In genomic region chr7:100434297-100435144, GRCh38 we compare ENCODE assay signal across 8 cellular contexts. TPM values are rescaled to one million over a fixed set of nuclear protein-coding genes. Genes with fewer than 3 reads are reported as not detected.
DNase-seq lines count a peak whose midpoint lies in the region; ATAC-seq and TF ChIP-seq lines count a peak whose summit lies in the region.

No MANE protein-coding gene starts in this region.

- peak overlapping the region in 7 of 10 donors; percentile 73 to 98 (median 91) for H3K4me3 ChIP-seq in heart right ventricle
- H3K4me3 ChIP-seq in adipocyte (ENCODE audit: low read length) = peak overlapping the region; percentile 92
- peak overlapping the region; percentile 80 to 92 (median 84) for H3K4me3 ChIP-seq in right lobe of liver
- peak overlapping the region in 3 of 4 donors; percentile 75 to 97 (median 89) for H3K4me3 ChIP-seq in upper lobe of left lung

- TF ChIP-seq POLR2A in right lobe of liver (IDR thresholded peaks at IDR 0.05) = no peak
- no peak for TF ChIP-seq POLR2A in upper lobe of left lung (IDR thresholded peaks at IDR 0.05)

- DNase-seq in heart right ventricle = no peak
- DNase-seq in left ventricle myocardium superior = no peak
- DNase-seq in adipocyte (ENCODE audit: low read depth) = no peak
- no peak for DNase-seq in right lobe of liver
- DNase-seq in upper lobe of left lung = no peak

- 87% methylated on average over 22 of the region's 22 CpGs for WGBS in heart right ventricle, 2 donors
- WGBS in right lobe of liver (ENCODE audit: insufficient coverage, low coverage, low lambda C conversion rate, missing lambda C conversion rate) = 72% methylated on average over 20 of the region's 22 CpGs
- 82 to 83% methylated on average over 22 of the region's 22 CpGs for WGBS in upper lobe of left lung, 2 donors

- peak overlapping the region; percentile 95 for H3K9ac ChIP-seq in adipocyte (ENCODE audit: low read length)

- no peak for TF ChIP-seq EP300 in upper lobe of left lung (IDR thresholded peaks at IDR 0.05)

- intact Hi-C loops in heart right ventricle (cut with DNase I) (loop anchor here in 1 of 10 donors (5.0 kb wide), 1 partner anchor 243 kb away; no protein-coding TSS in a partner anchor), left ventricle myocardium superior (cut with micrococcal nuclease) (no loop called here), right lobe of liver (cut with DNase I) (no loop called here)

- H3K27me3 ChIP-seq in heart right ventricle = no peaks in the 10 kb centered on the region
- H3K27me3 ChIP-seq in adipocyte (replicated peaks; ENCODE audit: control insufficient read depth, insufficient read depth, low read length) = no peaks in the 10 kb centered on the region
- H3K27me3 ChIP-seq in right lobe of liver = no peaks in the 10 kb centered on the region
- no peaks in the 10 kb centered on the region for H3K27me3 ChIP-seq in upper lobe of left lung

- no peak for ATAC-seq in heart right ventricle
- ATAC-seq in left ventricle myocardium superior = no peak
- no peak for ATAC-seq in right lobe of liver
- no peak for ATAC-seq in upper lobe of left lung (ENCODE audit: low FRiP score in 2 of 2)
- no peak for ATAC-seq in GM21381 (IDR thresholded peaks at IDR 0.05; ENCODE audit: unreplicated experiment)
- no peak for ATAC-seq in GM19395 (IDR thresholded peaks at IDR 0.05; ENCODE audit: unreplicated experiment)
- no peak for ATAC-seq in HG03342 (IDR thresholded peaks at IDR 0.05; ENCODE audit: unreplicated experiment)

- peaks cover 0 to 41% (median 16%) of the 10 kb centered on the region in 9 donors for H3K36me3 ChIP-seq in heart right ventricle
- H3K36me3 ChIP-seq in adipocyte (ENCODE audit: control insufficient read depth, insufficient read depth, low read length, severe bottlenecking) = peaks cover 30% of the 10 kb centered on the region
- H3K36me3 ChIP-seq in right lobe of liver = peaks cover 0 to 21% (median 4%) of the 10 kb centered on the region in 4 donors
- peaks cover 5 to 32% (median 26%) of the 10 kb centered on the region in 4 donors for H3K36me3 ChIP-seq in upper lobe of left lung

- peaks cover 12 to 58% (median 43%) of the 10 kb centered on the region in 9 donors for H3K4me1 ChIP-seq in heart right ventricle
- peaks cover 30% of the 10 kb centered on the region for H3K4me1 ChIP-seq in adipocyte (ENCODE audit: control insufficient read depth, insufficient read depth, low read length)
- peaks cover 0 to 34% (median 3%) of the 10 kb centered on the region in 4 donors for H3K4me1 ChIP-seq in right lobe of liver
- peaks cover 28 to 60% (median 39%) of the 10 kb centered on the region in 4 donors for H3K4me1 ChIP-seq in upper lobe of left lung

- no peaks in the 10 kb centered on the region for H3K9me3 ChIP-seq in heart right ventricle
- no peaks in the 10 kb centered on the region for H3K9me3 ChIP-seq in adipocyte (ENCODE audit: control insufficient read depth, low read length)
- no peaks in the 10 kb centered on the region for H3K9me3 ChIP-seq in right lobe of liver
- H3K9me3 ChIP-seq in upper lobe of left lung = no peaks in the 10 kb centered on the region

- H3K27ac ChIP-seq in heart right ventricle (peak overlapping the region in 5 of 10 donors; percentile 3 to 99 (median 97)), right lobe of liver (peak overlapping the region in 1 of 3 donors; percentile 99), upper lobe of left lung (peak overlapping the region in 3 of 4 donors; percentile 95 to 98 (median 98))

- TF ChIP-seq CTCF in heart right ventricle (IDR thresholded peaks at IDR 0.05) = no peak
- TF ChIP-seq CTCF in right lobe of liver (IDR thresholded peaks at IDR 0.05) = no peak
- no peak for TF ChIP-seq CTCF in upper lobe of left lung (IDR thresholded peaks at IDR 0.05)

RNA-seq across cellular contexts. Expression of gene PPP1R35, which starts 1.8 kb away (rescaled TPM):
- total RNA-seq in heart right ventricle (10 to 100 TPM in 7 of 10 donors, 1 to 10 TPM in 3; 7.5 to 18.2 (median 11.3) TPM), left ventricle myocardium superior (10.3 TPM), right lobe of liver (10 to 100 TPM in 5 of 6 experiments, 1 to 10 TPM in 1; 9.8 to 26.8 (median 13.2) TPM), upper lobe of left lung (10 to 100 TPM; 24.3 to 56.8 (median 30.0) TPM)
- polyA plus RNA-seq in heart right ventricle = 10 to 100 TPM; 30.3 to 60.4 TPM

RNA-seq across cellular contexts. Expression of gene MEPCE, which starts 4.9 kb away (rescaled TPM):
- total RNA-seq in heart right ventricle (10 to 100 TPM; 17.2 to 27.7 (median 23.0) TPM), left ventricle myocardium superior (25.8 TPM), right lobe of liver (10 to 100 TPM; 17.1 to 25.1 (median 20.7) TPM), upper lobe of left lung (10 to 100 TPM; 19.3 to 45.4 (median 37.9) TPM)
- 10 to 100 TPM; 15.1 to 18.7 TPM for polyA plus RNA-seq in heart right ventricle

RNA-seq across cellular contexts. Expression of gene ZCWPW1, which starts 6.0 kb away (rescaled TPM):
- total RNA-seq in heart right ventricle = 1 to 10 TPM; 3.3 to 5.5 (median 4.0) TPM
- polyA plus RNA-seq in heart right ventricle = 1 to 10 TPM; 7.2 to 7.5 TPM
- total RNA-seq in left ventricle myocardium superior = 4.2 TPM
- 1 to 10 TPM in 5 of 6 experiments, under 1 TPM in 1; 0.86 to 5.7 (median 2.7) TPM for total RNA-seq in right lobe of liver
- 1 to 10 TPM; 3.8 to 6.3 (median 5.2) TPM for total RNA-seq in upper lobe of left lung

RNA-seq across cellular contexts. Expression of gene SPACDR, which starts 29.5 kb away (rescaled TPM):
- 1 to 10 TPM in 2 of 10 donors, under 1 TPM in 4, not detected in 4; 0.28 to 1.1 (median 0.54) TPM for total RNA-seq in heart right ventricle
- polyA plus RNA-seq in heart right ventricle = 1 to 10 TPM in 1 of 2 donors, under 1 TPM in 1; 0.93 to 1.3 TPM
- 0.32 TPM for total RNA-seq in left ventricle myocardium superior
- not detected for total RNA-seq in right lobe of liver
- total RNA-seq in upper lobe of left lung = 1 to 10 TPM in 2 of 6 donors, under 1 TPM in 2, not detected in 2; 0.59 to 2.1 (median 1.3) TPM

RNA-seq across cellular contexts. Expression of gene TSC22D4, which starts 44.5 kb away (rescaled TPM):
- total RNA-seq in heart right ventricle = 10 to 100 TPM; 36.0 to 72.3 (median 46.7) TPM
- polyA plus RNA-seq in heart right ventricle = 10 to 100 TPM; 46.0 to 53.7 TPM
- 51.1 TPM for total RNA-seq in left ventricle myocardium superior
- 10 to 100 TPM; 12.5 to 20.5 (median 17.0) TPM for total RNA-seq in right lobe of liver
- 10 to 100 TPM; 25.7 to 91.2 (median 69.0) TPM for total RNA-seq in upper lobe of left lung
